ENCODE assay signal across 13 cellular contexts in genomic region chr17:767076-767475, GRCh38. TPM values are rescaled to one million over a fixed set of nuclear protein-coding genes. Genes with fewer than 3 reads are reported as not detected.
DNase-seq lines count a peak whose midpoint lies in the region; ATAC-seq and TF ChIP-seq lines count a peak whose summit lies in the region.
"Had no signal": no experiment of that assay in that cellular context is flagged by ENCODE, and none has a peak within 500 bp of the region (broad histone marks: within the 10 kb centered on the region; RNA-seq: fewer than 3 reads in every experiment).

No MANE protein-coding gene starts in this region.

- in situ Hi-C loops in brain microvascular endothelial cell (cut with HindIII; ENCODE audit: low pct_ligation_motif_present, low sequenced_read_pairs): no loop called here

- TF ChIP-seq POLR2A in upper lobe of left lung (IDR thresholded peaks at IDR 0.05): no peak

- H3K4me1 Mint-ChIP-seq in central memory CD8-positive, alpha-beta T cell: peaks cover 13% of the 10 kb centered on the region
- H3K4me1 Mint-ChIP-seq: B cell had no signal

- H3K27ac Mint-ChIP-seq in central memory CD8-positive, alpha-beta T cell (ENCODE audit: low read depth): peak overlapping the region; percentile 79
- H3K27ac Mint-ChIP-seq: B cell; CD4-positive, alpha-beta T cell had no signal

- no peak for TF ChIP-seq EP300 in upper lobe of left lung (IDR thresholded peaks at IDR 0.05)

- H3K36me3 Mint-ChIP-seq in central memory CD8-positive, alpha-beta T cell (ENCODE audit: insufficient read depth): peaks cover 72% of the 10 kb centered on the region

- H3K4me3 ChIP-seq in right cardiac atrium (ENCODE audit: low read length) (no peak overlapping the region), left lung (no peak overlapping the region), upper lobe of left lung (no peak overlapping the region), brain microvascular endothelial cell (ENCODE audit: low read depth, low read length) (no peak overlapping the region)

- DNase-seq in Right ventricle myocardium superior (no peak), right cardiac atrium (no peak), left lung (no peak), upper lobe of left lung (no peak), brain microvascular endothelial cell (no peak)
- no peak for DNase-seq in central memory CD8-positive, alpha-beta T cell (ENCODE audit: low spot score in 2 of 2)
- DNase-seq in activated CD4-positive, CD25-positive, alpha-beta regulatory T cell treated with anti-CD3 and anti-CD28 coated beads, Interleukin-2, amount 50 U/mL, for 72 hours: no peak
- DNase-seq: C1 segment of cervical spinal cord; Calu3; CD4-positive, alpha-beta T cell; DMS 273 treated with DMSO at 0.1 percent for 48 hours had no signal

- H3K27me3 ChIP-seq in right cardiac atrium (ENCODE audit: control insufficient read depth, insufficient read depth) (no peaks in the 10 kb centered on the region), left lung (no peaks in the 10 kb centered on the region), upper lobe of left lung (no peaks in the 10 kb centered on the region), brain microvascular endothelial cell (replicated peaks) (no peaks in the 10 kb centered on the region)

- intact Hi-C loops in Right ventricle myocardium superior (cut with DNase I) (no loop called here), right cardiac atrium (cut with DNase I) (no loop called here), left lung (cut with DNase I) (no loop called here)

- H3K4me1 ChIP-seq in right cardiac atrium (ENCODE audit: control insufficient read depth, insufficient read depth, low read length) (no peaks in the 10 kb centered on the region), left lung (no peaks in the 10 kb centered on the region), upper lobe of left lung (no peaks in the 10 kb centered on the region)

- H3K36me3 ChIP-seq in left lung (peaks cover 4 to 87% of the 10 kb centered on the region in 2 donors), upper lobe of left lung (peaks cover 19 to 84% (median 67%) of the 10 kb centered on the region in 4 donors), brain microvascular endothelial cell (replicated peaks) (peaks cover 29% of the 10 kb centered on the region)

- H3K27ac ChIP-seq in right cardiac atrium (ENCODE audit: low read length): no peak overlapping the region
- H3K27ac ChIP-seq in left lung: no peak overlapping the region
- H3K27ac ChIP-seq in upper lobe of left lung: peak overlapping the region in 3 of 4 donors; percentile 8 to 44 (median 23)
- no peak overlapping the region for H3K27ac ChIP-seq in brain microvascular endothelial cell

- H3K27me3 Mint-ChIP-seq in central memory CD8-positive, alpha-beta T cell: no peaks in the 10 kb centered on the region
- H3K27me3 Mint-ChIP-seq: B cell; CD4-positive, alpha-beta T cell had no signal

- no peak overlapping the region for H3K4me3 Mint-ChIP-seq in central memory CD8-positive, alpha-beta T cell
- H3K4me3 Mint-ChIP-seq: B cell; CD4-positive, alpha-beta T cell had no signal

- WGBS in right cardiac atrium: 73% methylated on average over 3 of the region's 3 CpGs
- 63 to 68% methylated on average over 3 of the region's 3 CpGs for WGBS in upper lobe of left lung, 2 donors

- ATAC-seq in Right ventricle myocardium superior (ENCODE audit: poor library complexity) (peak; percentile 57), right cardiac atrium (no peak), left lung (peak; percentile 66), upper lobe of left lung (ENCODE audit: low FRiP score in 2 of 2) (no peak)
- ATAC-seq in central memory CD8-positive, alpha-beta T cell (replicated peaks; ENCODE audit: extremely low read depth, poor library complexity, severe bottlenecking): no peak
- ATAC-seq: HCT116 had no signal

- no peaks in the 10 kb centered on the region for H3K9me3 ChIP-seq in right cardiac atrium (ENCODE audit: control insufficient read depth, low read length)
- H3K9me3 ChIP-seq in left lung: no peaks in the 10 kb centered on the region
- no peaks in the 10 kb centered on the region for H3K9me3 ChIP-seq in upper lobe of left lung

- no peaks in the 10 kb centered on the region for H3K9me3 Mint-ChIP-seq in central memory CD8-positive, alpha-beta T cell
- H3K9me3 Mint-ChIP-seq: CD4-positive, alpha-beta T cell had no signal

- TF ChIP-seq CTCF in left lung (IDR thresholded peaks at IDR 0.05) (no peak), upper lobe of left lung (IDR thresholded peaks at IDR 0.05) (no peak), brain microvascular endothelial cell (IDR thresholded peaks at IDR 0.05; ENCODE audit: low read depth, low read length, missing control alignments) (no peak)

RNA-seq across cellular contexts. Expression of gene GLOD4, which starts 15.0 kb away (rescaled TPM):
- total RNA-seq in Right ventricle myocardium superior: 25.1 TPM
- 10 to 100 TPM; 32.4 to 42.9 (median 36.1) TPM for total RNA-seq in right cardiac atrium
- 23.6 TPM for polyA plus RNA-seq in right cardiac atrium
- total RNA-seq in left lung: 10 to 100 TPM; 46.5 to 47.5 TPM
- total RNA-seq in upper lobe of left lung: 10 to 100 TPM; 41.0 to 92.2 (median 51.8) TPM

RNA-seq across cellular contexts. Expression of gene GEMIN4, which starts 15.0 kb away (rescaled TPM):
- total RNA-seq in Right ventricle myocardium superior (12.2 TPM), right cardiac atrium (10 to 100 TPM; 12.5 to 15.7 (median 15.1) TPM), left lung (10 to 100 TPM; 14.0 to 18.6 TPM), upper lobe of left lung (10 to 100 TPM; 17.6 to 79.6 (median 21.5) TPM)
- polyA plus RNA-seq in right cardiac atrium: 5.6 TPM

RNA-seq across cellular contexts. Expression of gene MRM3, which starts 15.1 kb away (rescaled TPM):
- total RNA-seq in Right ventricle myocardium superior (21.0 TPM), right cardiac atrium (10 to 100 TPM; 15.6 to 19.2 (median 17.9) TPM), left lung (10 to 100 TPM in 1 of 2 donors, 1 to 10 TPM in 1; 8.9 to 14.2 TPM), upper lobe of left lung (10 to 100 TPM in 5 of 6 donors, 1 to 10 TPM in 1; 9.8 to 17.8 (median 13.2) TPM)
- 20.0 TPM for polyA plus RNA-seq in right cardiac atrium

RNA-seq across cellular contexts. Expression of gene TLCD3A, which starts 34.7 kb away (rescaled TPM):
- total RNA-seq in Right ventricle myocardium superior (2.0 TPM), right cardiac atrium (1 to 10 TPM; 3.2 to 5.0 (median 4.1) TPM), left lung (10 to 100 TPM; 14.5 to 18.1 TPM), upper lobe of left lung (10 to 100 TPM in 4 of 6 donors, 1 to 10 TPM in 2; 5.1 to 37.8 (median 11.7) TPM)
- polyA plus RNA-seq in right cardiac atrium: 1.7 TPM

RNA-seq across cellular contexts. Expression of gene VPS53, which starts 52.4 kb away (rescaled TPM):
- 26.3 TPM for total RNA-seq in Right ventricle myocardium superior
- 10 to 100 TPM; 37.8 to 58.9 (median 44.7) TPM for total RNA-seq in right cardiac atrium
- 9.6 TPM for polyA plus RNA-seq in right cardiac atrium
- total RNA-seq in left lung: 10 to 100 TPM; 69.3 to 84.1 TPM
- total RNA-seq in upper lobe of left lung: 100 to 1,000 TPM in 1 of 6 donors, 10 to 100 TPM in 5; 32.2 to 101 (median 64.7) TPM

Comparison
In these comparisons a context has a peak if more than half of its experiments do, and no peak if none do; other contexts are left out.
1. ATAC-seq: peak in Right ventricle myocardium superior (single experiment) and left lung (single experiment); none in right cardiac atrium (0 of 2), central memory CD8-positive, alpha-beta T cell (single experiment) and upper lobe of left lung (0 of 2).
2. H3K27ac ChIP-seq: peak in upper lobe of left lung (3 of 4); none in right cardiac atrium (single experiment), left lung (0 of 2) and brain microvascular endothelial cell (single experiment).